ENCODE assay signal across 1 cellular context in genomic region chr9:37079370-37080164, GRCh38.
TF ChIP-seq lines count a peak whose summit lies in the region.

No MANE protein-coding gene starts in this region.

TF ChIP-seq in HepG2, 621 proteins besides CTCF, POLR2A, EP300 and RAD21 (continued from another document and continues in another):
- TF ChIP-seq TFDP1 (CRISPR knock-in tag; IDR thresholded peaks at IDR 0.05; ENCODE audit: borderline replicate concordance): peak; percentile 99
- TF ChIP-seq ZNF138 (CRISPR knock-in tag; IDR thresholded peaks at IDR 0.05; ENCODE audit: low read depth): peak; percentile 100
- peak; percentile 52 for TF ChIP-seq AGO2 (optimal IDR thresholded peaks at IDR 0.05; ENCODE audit: low read depth, low read length)
- peak; percentile 48; the same call in 1 of the 2 replicates for TF ChIP-seq MTA1 (CRISPR knock-in tag; IDR thresholded peaks at IDR 0.05; ENCODE audit: borderline replicate concordance)
- peak; percentile 100 for TF ChIP-seq NFKB2 (CRISPR knock-in tag; IDR thresholded peaks at IDR 0.05; ENCODE audit: borderline replicate concordance)
- peak; percentile 96; the same call in 1 of the 2 replicates for TF ChIP-seq ISX (CRISPR knock-in tag; conservative IDR thresholded peaks at IDR 0.05)
- TF ChIP-seq ZNF280B (CRISPR knock-in tag; IDR thresholded peaks at IDR 0.05; ENCODE audit: borderline replicate concordance): peak; percentile 99
- TF ChIP-seq KMT2A (CRISPR knock-in tag; IDR thresholded peaks at IDR 0.05): peak; percentile 78
- peak; percentile 97 for TF ChIP-seq ZFP36L2 (CRISPR knock-in tag; IDR thresholded peaks at IDR 0.05)
- peak; percentile 98 for TF ChIP-seq ZNF235 (CRISPR knock-in tag; IDR thresholded peaks at IDR 0.05; ENCODE audit: borderline replicate concordance)
- peak; percentile 99 for TF ChIP-seq TMF1 (CRISPR knock-in tag; IDR thresholded peaks at IDR 0.05; ENCODE audit: low read depth)
- peak; percentile 82; the same call in 1 of the 2 replicates for TF ChIP-seq POLR2G (IDR thresholded peaks at IDR 0.05; ENCODE audit: low read depth, low read length)
- no peak for TF ChIP-seq HDAC6 (IDR thresholded peaks at IDR 0.05; ENCODE audit: low read depth, low read length)
- peak; percentile 95 for TF ChIP-seq ZNF501 (CRISPR knock-in tag; IDR thresholded peaks at IDR 0.05)
- TF ChIP-seq ATF7 (IDR thresholded peaks at IDR 0.05): no peak
- TF ChIP-seq ATF7 (CRISPR knock-in tag; IDR thresholded peaks at IDR 0.05): peak; percentile 85; the same call in 1 of the 2 replicates
- no peak for TF ChIP-seq SP1 (IDR thresholded peaks at IDR 0.05)
- TF ChIP-seq SP1 (CRISPR knock-in tag; IDR thresholded peaks at IDR 0.05): no peak; the same call in 1 of the 2 replicates
- TF ChIP-seq ZNF644 (CRISPR knock-in tag; IDR thresholded peaks at IDR 0.05; ENCODE audit: low read depth): peak; percentile 57; the same call in 1 of the 2 replicates
- TF ChIP-seq ZBTB44 (CRISPR knock-in tag; IDR thresholded peaks at IDR 0.05): peak; percentile 90; the same call in 1 of the 2 replicates
- TF ChIP-seq DMAP1 (CRISPR knock-in tag; IDR thresholded peaks at IDR 0.05): peak; percentile 95
- peak; percentile 61; the same call in 1 of the 2 replicates for TF ChIP-seq ATF1 (CRISPR knock-in tag; IDR thresholded peaks at IDR 0.05)
- peak; percentile 92 for TF ChIP-seq ARID4A (CRISPR knock-in tag; IDR thresholded peaks at IDR 0.05; ENCODE audit: borderline replicate concordance)
- peak; percentile 99 for TF ChIP-seq ZNF737 (CRISPR knock-in tag; IDR thresholded peaks at IDR 0.05; ENCODE audit: borderline replicate concordance)
- TF ChIP-seq FOXM1 (CRISPR knock-in tag; IDR thresholded peaks at IDR 0.05): peak; percentile 94; the same call in 1 of the 2 replicates
- peak; percentile 88 for TF ChIP-seq ZMYM4 (CRISPR knock-in tag; IDR thresholded peaks at IDR 0.05)
- peak; percentile 64 for TF ChIP-seq GATAD2A (CRISPR knock-in tag; IDR thresholded peaks at IDR 0.05)
- TF ChIP-seq KAT8 (CRISPR knock-in tag; IDR thresholded peaks at IDR 0.05): peak; percentile 90
- TF ChIP-seq XBP1 (CRISPR knock-in tag; IDR thresholded peaks at IDR 0.05): peak; percentile 96; the same call in 1 of the 2 replicates
- 0 out of 2 replicates have a peak, but pooled peaks have one; percentile 21 for TF ChIP-seq ZNF234 (CRISPR knock-in tag; conservative IDR thresholded peaks at IDR 0.05)
- peak; percentile 71; the same call in 1 of the 2 replicates for TF ChIP-seq ZNF337 (CRISPR knock-in tag; IDR thresholded peaks at IDR 0.05; ENCODE audit: borderline replicate concordance, low read depth)
- TF ChIP-seq FOSL1 (CRISPR knock-in tag; IDR thresholded peaks at IDR 0.05; ENCODE audit: borderline replicate concordance): peak; percentile 55; the same call in 1 of the 2 replicates
- peak; percentile 71; the same call in 1 of the 2 replicates for TF ChIP-seq PREB (CRISPR knock-in tag; IDR thresholded peaks at IDR 0.05)
- peak; percentile 87; the same call in 1 of the 2 replicates for TF ChIP-seq NFE2L1 (CRISPR knock-in tag; IDR thresholded peaks at IDR 0.05; ENCODE audit: borderline replicate concordance)
- peak; percentile 87 for TF ChIP-seq ZBED4 (CRISPR knock-in tag; IDR thresholded peaks at IDR 0.05; ENCODE audit: borderline replicate concordance)
- peak; percentile 85 for TF ChIP-seq NCOA2 (CRISPR knock-in tag; IDR thresholded peaks at IDR 0.05)
- no peak for TF ChIP-seq RAD51 (IDR thresholded peaks at IDR 0.05; ENCODE audit: borderline replicate concordance)
- no peak for TF ChIP-seq NCOR1 (IDR thresholded peaks at IDR 0.05; ENCODE audit: borderline replicate concordance, low read length)
- no peak for TF ChIP-seq MATR3 (CRISPR knock-in tag; IDR thresholded peaks at IDR 0.05)
- peak; percentile 89; the same call in 1 of the 2 replicates for TF ChIP-seq ZNF816 (CRISPR knock-in tag; IDR thresholded peaks at IDR 0.05; ENCODE audit: borderline replicate concordance)
- TF ChIP-seq GZF1 (CRISPR knock-in tag; IDR thresholded peaks at IDR 0.05): 0 out of 2 replicates have a peak, but pooled peaks have one; percentile 59
- peak; percentile 91 for TF ChIP-seq TBX2 (CRISPR knock-in tag; IDR thresholded peaks at IDR 0.05; ENCODE audit: borderline replicate concordance)
- peak; percentile 99 for TF ChIP-seq ZNF232 (CRISPR knock-in tag; IDR thresholded peaks at IDR 0.05; ENCODE audit: borderline replicate concordance)
- no peak for TF ChIP-seq ELF4 (CRISPR knock-in tag; IDR thresholded peaks at IDR 0.05; ENCODE audit: borderline replicate concordance)
- peak; percentile 98 for TF ChIP-seq ZNF256 (CRISPR knock-in tag; conservative IDR thresholded peaks at IDR 0.05)
- TF ChIP-seq ZNF781 (CRISPR knock-in tag; IDR thresholded peaks at IDR 0.05; ENCODE audit: borderline replicate concordance, not compliant biosample characterization): peak; percentile 100
- TF ChIP-seq CREB3 (CRISPR knock-in tag; IDR thresholded peaks at IDR 0.05): peak; percentile 98
- TF ChIP-seq HES4 (CRISPR knock-in tag; IDR thresholded peaks at IDR 0.05; ENCODE audit: borderline replicate concordance): peak; percentile 99
- no peak for TF ChIP-seq FOXA1 (IDR thresholded peaks at IDR 0.05)
- peak; percentile 35; the same call in 1 of the 2 replicates for TF ChIP-seq FOXA1 (CRISPR knock-in tag; IDR thresholded peaks at IDR 0.05)
- TF ChIP-seq THAP11 (CRISPR knock-in tag; IDR thresholded peaks at IDR 0.05): peak; percentile 99
- TF ChIP-seq ZBTB14 (CRISPR knock-in tag; IDR thresholded peaks at IDR 0.05): peak; percentile 69
- peak; percentile 100 for TF ChIP-seq ZNF33B (CRISPR knock-in tag; IDR thresholded peaks at IDR 0.05)
